In genomic region chr16:21283521-21284289, GRCh38 we compare ENCODE assay signal across 1 cellular context.
TF ChIP-seq lines count a peak whose summit lies in the region.

No MANE protein-coding gene starts in this region.

TF ChIP-seq in K562, 482 proteins besides CTCF, POLR2A, EP300 and RAD21 (continued from another document):
- TF ChIP-seq ETS1 (conservative IDR thresholded peaks at IDR 0.05; ENCODE audit: control insufficient read depth, low read depth, low read length), result no peak
- TF ChIP-seq TCF7 (IDR thresholded peaks at IDR 0.05; ENCODE audit: borderline replicate concordance), result no peak
- no peak for TF ChIP-seq ZBTB17 (CRISPR knock-in tag; IDR thresholded peaks at IDR 0.05)
- no peak for TF ChIP-seq MYBL2 (IDR thresholded peaks at IDR 0.05; ENCODE audit: low read depth)
- TF ChIP-seq MYBL2 (CRISPR knock-in tag; IDR thresholded peaks at IDR 0.05; ENCODE audit: borderline replicate concordance), result no peak
- TF ChIP-seq NRF1 (conservative IDR thresholded peaks at IDR 0.05 in 1 of 2, IDR thresholded peaks at IDR 0.05 in 1 of 2), result 0 out of 4 replicates have a peak, but pooled peaks of 1 of the 2 experiments have one; percentile 25
- TF ChIP-seq ZNF324 (CRISPR knock-in tag; IDR thresholded peaks at IDR 0.05), result no peak
- 0 out of 2 replicates have a peak, but pooled peaks have one; percentile 18 for TF ChIP-seq ZBTB33 (CRISPR knock-in tag; IDR thresholded peaks at IDR 0.05)
- no peak for TF ChIP-seq SUPT5H (IDR thresholded peaks at IDR 0.05)
- TF ChIP-seq ZBTB26 (CRISPR knock-in tag; IDR thresholded peaks at IDR 0.05), result no peak
- TF ChIP-seq CHD1 (IDR thresholded peaks at IDR 0.05; ENCODE audit: low read length), result no peak
- no peak for TF ChIP-seq STAT5A (IDR thresholded peaks at IDR 0.05; ENCODE audit: borderline replicate concordance, low read length)
